In the genomic region with DNA sequence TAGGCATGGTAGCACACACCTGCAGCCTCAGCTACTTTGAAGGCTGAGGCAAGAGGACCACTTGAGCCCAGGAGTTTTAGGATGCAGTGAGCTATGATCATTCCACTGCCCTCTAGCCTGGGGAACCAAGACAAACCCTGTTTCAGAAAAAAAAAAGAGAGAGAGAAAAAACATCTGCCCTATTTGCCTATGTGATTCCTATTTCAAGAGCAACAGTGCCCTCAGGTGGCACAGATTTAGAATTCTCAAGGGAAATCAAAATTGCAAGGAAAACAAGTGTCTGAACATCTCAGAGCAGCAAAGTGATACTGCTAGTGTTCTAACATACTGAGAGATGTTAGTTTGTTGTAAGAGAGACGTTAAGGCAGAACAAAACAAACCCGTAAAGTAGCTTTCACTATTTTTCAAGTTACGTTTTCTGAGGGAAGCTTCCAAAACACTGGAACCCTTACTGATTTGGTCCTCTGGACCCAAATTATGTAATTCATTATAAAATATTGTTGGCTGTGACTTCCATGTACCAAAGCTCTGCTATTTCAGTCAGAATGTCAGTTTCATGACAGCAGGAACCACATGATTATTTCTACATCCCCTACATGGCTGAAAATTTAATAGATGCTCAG, we compare ENCODE assay signal across 8 cellular contexts. TPM values are rescaled to one million over a fixed set of nuclear protein-coding genes. Genes with fewer than 3 reads are reported as not detected.
DNase-seq lines count a peak whose midpoint lies in the region; ATAC-seq, FAIRE-seq and TF ChIP-seq lines count a peak whose summit lies in the region.

No MANE protein-coding gene starts in this region.

- H3K36me3 ChIP-seq in fibroblast of lung (ENCODE audit: control insufficient read depth, insufficient read depth, low read length), result peaks cover 2% of the 10 kb centered on the region
- H3K36me3 ChIP-seq in trophoblast cell (ENCODE audit: control insufficient read depth in 1 of 2, insufficient read depth in 2 of 2, low read length in 2 of 2), result peaks cover 7 to 22% of the 10 kb centered on the region in 2 experiments

- no peaks in the 10 kb centered on the region for H3K27me3 ChIP-seq in fibroblast of lung (ENCODE audit: control insufficient read depth, insufficient read depth, low read length)
- no peaks in the 10 kb centered on the region for H3K27me3 ChIP-seq in trophoblast cell (ENCODE audit: insufficient read depth, low read length)

- H3K4me1 ChIP-seq in fibroblast of lung (ENCODE audit: control insufficient read depth, extremely low read depth, insufficient read depth, low read length), result no peaks in the 10 kb centered on the region
- no peaks in the 10 kb centered on the region for H3K4me1 ChIP-seq in trophoblast cell (ENCODE audit: control insufficient read depth in 1 of 2, insufficient read depth in 2 of 2, low read length in 2 of 2)

- H2AFZ ChIP-seq in fibroblast of lung (ENCODE audit: low read length) (no peak overlapping the region), trophoblast cell (ENCODE audit: insufficient read depth, low read length, poor library complexity) (no peak overlapping the region)

- no peak overlapping the region for H2AK5ac ChIP-seq in trophoblast cell (ENCODE audit: low read length)

- H3K4ac ChIP-seq in trophoblast cell (ENCODE audit: low read depth, low read length), result no peak overlapping the region

- H2BK5ac ChIP-seq in trophoblast cell (ENCODE audit: low read depth, low read length, poor library complexity), result no peak overlapping the region

- no peak overlapping the region for H3K4me2 ChIP-seq in fibroblast of lung (ENCODE audit: extremely low read depth, insufficient read depth, low read length)
- no peak overlapping the region for H3K4me2 ChIP-seq in trophoblast cell (ENCODE audit: low read length)

- no peaks in the 10 kb centered on the region for H3K9me3 ChIP-seq in fibroblast of lung (ENCODE audit: control insufficient read depth, insufficient read depth, low read depth, low read length)
- H3K9me3 ChIP-seq in trophoblast cell (ENCODE audit: insufficient read depth, low read depth, low read length), result no peaks in the 10 kb centered on the region

- no peak overlapping the region for H4K8ac ChIP-seq in trophoblast cell (ENCODE audit: low read depth, low read length)

- no peaks in the 10 kb centered on the region for H4K20me1 ChIP-seq in fibroblast of lung (ENCODE audit: control insufficient read depth, extremely low read depth, insufficient read depth, low read length)

- TF ChIP-seq CTCF in fibroblast of lung (conservative IDR thresholded peaks at IDR 0.05 in 1 of 2, IDR thresholded peaks at IDR 0.05 in 1 of 2; ENCODE audit: low read depth in 1 of 2, low read length in 2 of 2), result peak; percentile 62 to 66

- no peaks in the 10 kb centered on the region for H3K79me1 ChIP-seq in trophoblast cell (ENCODE audit: low read length)

- no peak overlapping the region for H3K14ac ChIP-seq in trophoblast cell (ENCODE audit: low read length)

- H3K79me2 ChIP-seq in fibroblast of lung (ENCODE audit: control insufficient read depth, insufficient read depth, low read length) (no peaks in the 10 kb centered on the region), trophoblast cell (ENCODE audit: control insufficient read depth, insufficient read depth, low read length, poor library complexity) (no peaks in the 10 kb centered on the region)

- no peak overlapping the region for H4K12ac ChIP-seq in trophoblast cell (ENCODE audit: low read depth, low read length)

- no peak overlapping the region for H2BK120ac ChIP-seq in trophoblast cell (ENCODE audit: insufficient read depth, low read length, poor library complexity)

- no peak overlapping the region for H3K18ac ChIP-seq in trophoblast cell (ENCODE audit: low read length)

- DNase-seq in DMS 273 (lab: John Stamatoyannopoulos, UW; ENCODE audit: unreplicated experiment), result peak; percentile 71
- no peak for DNase-seq in GM19239 (ENCODE audit: insufficient read length, low spot score)
- DNase-seq in NCI-H2196 treated with DMSO at 0.1 percent for 48 hours (lab: John Stamatoyannopoulos, UW; ENCODE audit: unreplicated experiment), result peak; percentile 16
- DNase-seq in activated CD4-positive, alpha-beta T cell treated with anti-CD3 and anti-CD28 coated beads for 4 hours, result peak; percentile 33 to 54
- DNase-seq in fibroblast of lung (ENCODE audit: low read depth in 2 of 2), result peak; percentile 56 to 84
- DNase-seq in trophoblast cell, result peak; percentile 30 to 74
- no peak for DNase-seq in HuH-7.5 (ENCODE audit: low spot score)

- H2BK12ac ChIP-seq in trophoblast cell (ENCODE audit: low read length), result no peak overlapping the region

- no CpG with 5 or more reads among the region's 3 CpGs for WGBS in trophoblast cell (ENCODE audit: extremely low coverage, insufficient coverage, insufficient read length)

- peak; percentile 78 for ATAC-seq in HG03175 (IDR thresholded peaks at IDR 0.05; ENCODE audit: unreplicated experiment)

- FAIRE-seq in GM19239 (lab: Jason Lieb, UNC), result peak; percentile 95

- H3K23ac ChIP-seq in trophoblast cell (ENCODE audit: low read length), result no peak overlapping the region

- H3K27ac ChIP-seq in fibroblast of lung (ENCODE audit: insufficient read depth, low read length) (no peak overlapping the region), trophoblast cell (ENCODE audit: low read depth, low read length) (no peak overlapping the region)

- no peak overlapping the region for H3K4me3 ChIP-seq in fibroblast of lung (replicated peaks in 1 of 4; ENCODE audit: control extremely low read depth in 1 of 4, insufficient read depth in 1 of 4, low read depth in 3 of 4, low read length in 4 of 4)
- no peak overlapping the region for H3K4me3 ChIP-seq in trophoblast cell (ENCODE audit: low read depth, low read length)

- H3K9ac ChIP-seq in fibroblast of lung (ENCODE audit: insufficient read depth, low read length), result no peak overlapping the region
- no peak overlapping the region for H3K9ac ChIP-seq in trophoblast cell (ENCODE audit: low read length)

- H4K91ac ChIP-seq in trophoblast cell (ENCODE audit: low read depth, low read length), result no peak overlapping the region

RNA-seq across cellular contexts. Expression of a gene that starts 7.9 kb away (rescaled TPM):
- total RNA-seq in fibroblast of lung, result 50.1 and 67.2 TPM in 2 replicates
- polyA plus RNA-seq in fibroblast of lung, result 53.3 and 70.5 TPM in 2 replicates
- 40.3 and 45.9 TPM in 2 replicates for polyA plus RNA-seq in fibroblast of lung (2012)
- polyA minus RNA-seq in fibroblast of lung (ENCODE audit: low replicate concordance), result 1.2 and 2.0 TPM in 2 replicates
- polyA plus RNA-seq in trophoblast cell (2013), result 31.1 and 32.1 TPM in 2 replicates

RNA-seq across cellular contexts. Expression of a gene that starts 15.2 kb away (rescaled TPM):
- 16.9 and 17.5 TPM in 2 replicates for total RNA-seq in fibroblast of lung
- 12.9 and 14.8 TPM in 2 replicates for polyA plus RNA-seq in fibroblast of lung
- polyA plus RNA-seq in fibroblast of lung (2012), result 11.4 and 13.0 TPM in 2 replicates
- polyA minus RNA-seq in fibroblast of lung (ENCODE audit: low replicate concordance), result 2.3 and 4.9 TPM in 2 replicates
- 2.5 and 2.9 TPM in 2 replicates for polyA plus RNA-seq in trophoblast cell (2013)

Comparison
In these comparisons a context has a peak if more than half of its experiments do, and no peak if none do; other contexts are left out.
1. DNase-seq: peak in DMS 273 (single experiment), NCI-H2196 treated with DMSO at 0.1 percent for 48 hours (single experiment), activated CD4-positive, alpha-beta T cell treated with anti-CD3 and anti-CD28 coated beads for 4 hours (2 of 2), fibroblast of lung (2 of 2) and trophoblast cell (2 of 2); none in GM19239 (single experiment) and HuH-7.5 (single experiment).